In the genomic region with DNA sequence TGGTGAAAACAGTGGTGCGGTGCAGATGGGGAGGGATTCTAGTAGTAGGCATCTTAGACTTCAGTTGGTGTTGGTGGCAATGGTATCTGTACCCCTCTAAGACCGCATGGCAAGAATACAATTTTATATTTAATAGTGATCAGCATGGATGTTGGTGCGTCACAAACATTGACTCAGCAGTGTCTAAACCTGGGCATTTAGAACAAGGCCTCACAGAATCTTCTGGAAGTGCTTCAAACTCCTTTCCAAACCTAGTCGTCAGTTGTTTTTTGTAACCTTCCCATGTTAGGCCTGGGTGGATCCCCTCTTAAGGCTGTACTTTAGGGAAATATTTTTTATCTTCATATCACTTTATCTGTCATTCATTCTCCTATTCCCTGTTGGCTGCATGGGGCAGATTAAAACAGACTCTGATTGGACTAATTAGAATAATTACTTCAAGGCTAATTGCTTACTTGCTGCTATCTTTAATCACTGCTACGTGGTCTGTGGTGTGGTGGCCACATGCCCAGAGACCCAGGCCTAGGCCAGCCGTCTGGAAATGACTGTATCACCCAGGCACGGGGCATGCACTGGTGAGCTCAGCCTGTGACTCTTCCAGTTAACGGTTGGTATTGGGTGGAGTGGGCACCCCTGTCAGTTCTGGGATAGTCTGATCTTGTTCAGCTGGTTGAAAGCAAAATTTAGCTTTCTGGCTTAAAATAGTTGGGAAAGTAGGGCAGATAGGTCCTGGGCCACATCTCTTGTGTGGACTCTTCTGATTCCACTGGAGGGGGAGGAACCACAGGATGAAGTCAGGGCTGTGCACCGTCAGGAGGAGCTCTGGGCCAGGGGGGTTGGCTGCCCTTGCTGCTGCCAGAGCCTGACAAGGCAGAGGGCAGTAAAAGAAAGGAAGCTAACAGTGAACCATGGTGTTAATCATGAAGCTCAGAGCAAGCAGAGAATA, we compare ENCODE assay signal across 8 cellular contexts. TPM values are rescaled to one million over a fixed set of nuclear protein-coding genes. Genes with fewer than 3 reads are reported as not detected.
DNase-seq lines count a peak whose midpoint lies in the region; ATAC-seq, FAIRE-seq and TF ChIP-seq lines count a peak whose summit lies in the region.

No MANE protein-coding gene starts in this region.

- H3K27me3 ChIP-seq in endothelial cell of umbilical vein (ENCODE audit: control insufficient read depth in 2 of 2, insufficient read depth in 2 of 2, low read length in 2 of 2): no peaks in the 10 kb centered on the region

- peaks cover 28% of the 10 kb centered on the region for H3K4me1 Mint-ChIP-seq in Calu3 (ENCODE audit: low read depth, unreplicated experiment)
- H3K4me1 Mint-ChIP-seq in osteocyte (ENCODE audit: unreplicated experiment): peaks cover 66% of the 10 kb centered on the region

- TF ChIP-seq POLR2A in endothelial cell of umbilical vein (IDR thresholded peaks at IDR 0.05; ENCODE audit: low read depth, low read length): no peak

- BruUV-seq in Calu3 (replicated peaks; lab: Mats Ljungman, UMichigan) (no TSS peak), endothelial cell of umbilical vein (replicated peaks; lab: Mats Ljungman, UMichigan) (no TSS peak)

- H3K4me3 ChIP-seq in SK-N-MC (peak overlapping the region; percentile 93), endothelial cell of umbilical vein (replicated peaks in 1 of 3; ENCODE audit: insufficient read depth in 1 of 3, low read depth in 1 of 3, low read length in 3 of 3) (peak overlapping the region in 1 of 3 experiments; percentile 79)

- H3K4me3 Mint-ChIP-seq in Calu3 (ENCODE audit: low read depth, unreplicated experiment): peak overlapping the region; percentile 88
- H3K4me3 Mint-ChIP-seq in osteocyte (ENCODE audit: unreplicated experiment): peak overlapping the region; percentile 89

- peaks cover 91% of the 10 kb centered on the region for H3K79me2 ChIP-seq in endothelial cell of umbilical vein (ENCODE audit: control insufficient read depth, insufficient read depth, low read length)

- no peak overlapping the region for H3K27ac Mint-ChIP-seq in Calu3 (ENCODE audit: unreplicated experiment)
- peak overlapping the region; percentile 50 for H3K27ac Mint-ChIP-seq in osteocyte (ENCODE audit: unreplicated experiment)

- H3K27me3 Mint-ChIP-seq in Calu3 (ENCODE audit: unreplicated experiment): no peaks in the 10 kb centered on the region
- H3K27me3 Mint-ChIP-seq in osteocyte (ENCODE audit: unreplicated experiment): no peaks in the 10 kb centered on the region

- no peaks in the 10 kb centered on the region for H3K9me1 ChIP-seq in endothelial cell of umbilical vein (replicated peaks; ENCODE audit: control insufficient read depth, extremely low read depth, insufficient read depth, low read length)

- H3K9me3 ChIP-seq in SK-N-MC (ENCODE audit: low read depth, low read length) (no peaks in the 10 kb centered on the region), endothelial cell of umbilical vein (replicated peaks; ENCODE audit: control insufficient read depth, insufficient read depth, low read length) (no peaks in the 10 kb centered on the region)

- peak overlapping the region; percentile 93 for H3K4me2 ChIP-seq in endothelial cell of umbilical vein (ENCODE audit: insufficient read depth, low read length)

- CTCF ChIA-PET in Calu3 (lab: Charles Lee): no interaction called here
- CTCF ChIA-PET in endothelial cell of umbilical vein (lab: Charles Lee): interaction anchor here (0.8 to 1.5 kb wide), 8 partner anchors 10 to 60 kb away, joined by 3 to 7 read pairs (median 4); no protein-coding TSS in a partner anchor

- POLR2A ChIA-PET in endothelial cell of umbilical vein (lab: Charles Lee): no interaction called here

- H4K20me1 ChIP-seq in endothelial cell of umbilical vein (replicated peaks; ENCODE audit: control insufficient read depth, extremely low read depth, insufficient read depth, low read length): no peaks in the 10 kb centered on the region

- no peaks in the 10 kb centered on the region for H3K9me3 Mint-ChIP-seq in Calu3 (ENCODE audit: low read depth, unreplicated experiment)
- H3K9me3 Mint-ChIP-seq in osteocyte (ENCODE audit: unreplicated experiment): no peaks in the 10 kb centered on the region

- H3K4me1 ChIP-seq in endothelial cell of umbilical vein (ENCODE audit: control insufficient read depth, extremely low read depth, insufficient read depth, low read length): peaks cover 67% of the 10 kb centered on the region

- no peak overlapping the region for H2AFZ ChIP-seq in endothelial cell of umbilical vein (ENCODE audit: low read depth, low read length)

- peaks cover 43% of the 10 kb centered on the region for H3K36me3 Mint-ChIP-seq in Calu3 (ENCODE audit: insufficient read depth, unreplicated experiment)
- H3K36me3 Mint-ChIP-seq in osteocyte (ENCODE audit: unreplicated experiment): peaks cover 22% of the 10 kb centered on the region

- dilution Hi-C loops in endothelial cell of umbilical vein (cut with MboI; ENCODE audit: extremely low pct_ligation_motif_present, low sequenced_read_pairs): no loop called here

- H3K27ac ChIP-seq in SK-N-MC (no peak overlapping the region), endothelial cell of umbilical vein (ENCODE audit: insufficient read depth, low read depth, low read length) (peak overlapping the region; percentile 62)

- H3K36me3 ChIP-seq in SK-N-MC (ENCODE audit: insufficient read depth, low read length) (peaks cover 40% of the 10 kb centered on the region), endothelial cell of umbilical vein (ENCODE audit: control insufficient read depth in 2 of 2, extremely low read depth in 1 of 2, insufficient read depth in 2 of 2, low read length in 2 of 2) (no peaks in the 10 kb centered on the region)

- ATAC-seq in GM18519 (IDR thresholded peaks at IDR 0.05; ENCODE audit: low FRiP score, unreplicated experiment): no peak
- ATAC-seq in HG03469 (IDR thresholded peaks at IDR 0.05; ENCODE audit: unreplicated experiment): no peak
- ATAC-seq in HG03025 (IDR thresholded peaks at IDR 0.05; ENCODE audit: low FRiP score, unreplicated experiment): no peak

- DNase-seq in Calu3 (no peak), SK-N-MC (ENCODE audit: low read depth, low spot score) (no peak), endothelial cell of umbilical vein (ENCODE audit: low read depth, low spot score) (peak; percentile 61), osteocyte (ENCODE audit: extremely low spot score, unreplicated experiment) (no peak), germinal center (ENCODE audit: low spot score) (no peak)

- peak; percentile 87 for FAIRE-seq in endothelial cell of umbilical vein (lab: Jason Lieb, UNC)

- TF ChIP-seq CTCF in Calu3 (IDR thresholded peaks at IDR 0.05; ENCODE audit: unreplicated experiment) (no peak), endothelial cell of umbilical vein (IDR thresholded peaks at IDR 0.05; ENCODE audit: extremely low read depth in 1 of 2, insufficient read depth in 1 of 2, low read depth in 1 of 2, low read length in 2 of 2) (no peak), osteocyte (IDR thresholded peaks at IDR 0.05) (no peak)

- intact Hi-C loops in Calu3 (cut with micrococcal nuclease; ENCODE audit: unreplicated experiment) (loop anchor here (5.0 kb wide), 1 partner anchor 46 kb away; no protein-coding TSS in a partner anchor), endothelial cell of umbilical vein (cut with micrococcal nuclease) (no loop called here)

- H3K9ac ChIP-seq in SK-N-MC (ENCODE audit: insufficient read length) (no peak overlapping the region), endothelial cell of umbilical vein (replicated peaks; ENCODE audit: extremely low read depth, insufficient read depth, low read length) (peak overlapping the region; percentile 33)

TF ChIP-seq in endothelial cell of umbilical vein, 7 proteins besides CTCF, POLR2A, EP300 and RAD21:
- TF ChIP-seq EZH2 (IDR thresholded peaks at IDR 0.05; ENCODE audit: borderline replicate concordance, low read depth, low read length, severe bottlenecking): no peak
- peak; percentile 48 for TF ChIP-seq FOS (IDR thresholded peaks at IDR 0.05; ENCODE audit: borderline replicate concordance, insufficient read depth, low read length)
- peak; percentile 35 for TF ChIP-seq GATA2 (IDR thresholded peaks at IDR 0.05; ENCODE audit: insufficient read depth, insufficient read length, low read depth, low read length)

RNA-seq across cellular contexts. Expression of gene ALKBH5, which starts 4.5 kb away (rescaled TPM):
- total RNA-seq in Calu3 (2022) (51.7 and 54.9 TPM in 2 replicates), endothelial cell of umbilical vein (70.7 and 71.0 TPM in 2 replicates), osteocyte (89.4 and 95.9 TPM in 2 replicates)
- 54.5 and 55.3 TPM in 2 replicates for polyA plus RNA-seq in endothelial cell of umbilical vein
- polyA plus RNA-seq in endothelial cell of umbilical vein (2011; cell fraction: cytosol; rRNA removed): 49.2 and 50.9 TPM in 2 replicates
- 22.4 and 25.2 TPM in 2 replicates for polyA plus RNA-seq in endothelial cell of umbilical vein (2011; cell fraction: nucleus; rRNA removed)
- polyA plus RNA-seq in endothelial cell of umbilical vein (2012): 41.3 and 42.9 TPM in 2 replicates
- 79.3 and 89.4 TPM in 2 replicates for polyA minus RNA-seq in endothelial cell of umbilical vein
- 106 TPM for polyA minus RNA-seq in endothelial cell of umbilical vein (2011; cell fraction: cytosol; rRNA and poly(A)+ RNA removed)
- 18.0 and 18.2 TPM in 2 replicates for polyA minus RNA-seq in endothelial cell of umbilical vein (2011; cell fraction: nucleus; rRNA and poly(A)+ RNA removed)

RNA-seq across cellular contexts. Expression of gene LLGL1, which starts 37.3 kb away (rescaled TPM):
- 10.0 and 10.7 TPM in 2 replicates for total RNA-seq in Calu3 (2022)
- total RNA-seq in endothelial cell of umbilical vein: 34.9 and 36.8 TPM in 2 replicates
- polyA plus RNA-seq in endothelial cell of umbilical vein: 47.1 and 55.5 TPM in 2 replicates
- polyA plus RNA-seq in endothelial cell of umbilical vein (2011; cell fraction: cytosol; rRNA removed): 30.8 and 38.9 TPM in 2 replicates
- 47.3 and 56.7 TPM in 2 replicates for polyA plus RNA-seq in endothelial cell of umbilical vein (2011; cell fraction: nucleus; rRNA removed)
- 24.1 and 28.5 TPM in 2 replicates for polyA plus RNA-seq in endothelial cell of umbilical vein (2012)
- 36.3 and 42.3 TPM in 2 replicates for polyA minus RNA-seq in endothelial cell of umbilical vein
- 14.3 TPM for polyA minus RNA-seq in endothelial cell of umbilical vein (2011; cell fraction: cytosol; rRNA and poly(A)+ RNA removed)
- polyA minus RNA-seq in endothelial cell of umbilical vein (2011; cell fraction: nucleus; rRNA and poly(A)+ RNA removed): 17.3 and 24.4 TPM in 2 replicates
- 43.7 and 45.0 TPM in 2 replicates for total RNA-seq in osteocyte
